Comparison of ENCODE assay signal across 34 cellular contexts in genomic region chr2:172855588-172855987, GRCh38.
"Had no signal": no experiment of that assay in that cellular context is flagged by ENCODE, and none has a peak within 500 bp of the region (broad histone marks: within the 10 kb centered on the region; RNA-seq: fewer than 3 reads in every experiment).

No MANE protein-coding gene starts in this region.

- H3K36me3 ChIP-seq: MG63 had no signal

- H3K27me3 ChIP-seq: MG63 had no signal

- DNase-seq: Karpas-422, Kasumi-1, MG63, MM.1S, MV-4-11, NCI-H1048, NCI-H1092, NCI-H1092 treated with DMSO at 0.1 percent for 48 hours, NCI-H1105, NCI-H1105 treated with DMSO at 0.1 percent for 48 hours, NCI-H1417, NCI-H1417 treated with DMSO at 0.1 percent for 48 hours, NCI-H1436, NCI-H1436 treated with DMSO at 0.1 percent for 48 hours, NCI-H146, NCI-H1694, NCI-H1694 treated with DMSO at 0.1 percent for 48 hours, NCI-H187, NCI-H187 treated with DMSO at 0.1 percent for 48 hours, NCI-H1930, NCI-H2029, NCI-H2029 treated with DMSO at 0.1 percent for 48 hours, NCI-H2081, NCI-H2081 treated with DMSO at 0.1 percent for 48 hours, NCI-H2107, NCI-H2171, NCI-H2171 treated with DMSO at 0.1 percent for 48 hours, NCI-H2227 treated with DMSO at 0.1 percent for 48 hours, NCI-H226, NCI-H345, NCI-H446, NCI-H446 treated with DMSO at 0.1 percent for 48 hours, NCI-H510A, NCI-H510A treated with DMSO at 0.1 percent for 48 hours had no signal

- H3K4me3 ChIP-seq: MG63 had no signal
